Comparison of ENCODE assay signal across 1 cellular context in the genomic region with DNA sequence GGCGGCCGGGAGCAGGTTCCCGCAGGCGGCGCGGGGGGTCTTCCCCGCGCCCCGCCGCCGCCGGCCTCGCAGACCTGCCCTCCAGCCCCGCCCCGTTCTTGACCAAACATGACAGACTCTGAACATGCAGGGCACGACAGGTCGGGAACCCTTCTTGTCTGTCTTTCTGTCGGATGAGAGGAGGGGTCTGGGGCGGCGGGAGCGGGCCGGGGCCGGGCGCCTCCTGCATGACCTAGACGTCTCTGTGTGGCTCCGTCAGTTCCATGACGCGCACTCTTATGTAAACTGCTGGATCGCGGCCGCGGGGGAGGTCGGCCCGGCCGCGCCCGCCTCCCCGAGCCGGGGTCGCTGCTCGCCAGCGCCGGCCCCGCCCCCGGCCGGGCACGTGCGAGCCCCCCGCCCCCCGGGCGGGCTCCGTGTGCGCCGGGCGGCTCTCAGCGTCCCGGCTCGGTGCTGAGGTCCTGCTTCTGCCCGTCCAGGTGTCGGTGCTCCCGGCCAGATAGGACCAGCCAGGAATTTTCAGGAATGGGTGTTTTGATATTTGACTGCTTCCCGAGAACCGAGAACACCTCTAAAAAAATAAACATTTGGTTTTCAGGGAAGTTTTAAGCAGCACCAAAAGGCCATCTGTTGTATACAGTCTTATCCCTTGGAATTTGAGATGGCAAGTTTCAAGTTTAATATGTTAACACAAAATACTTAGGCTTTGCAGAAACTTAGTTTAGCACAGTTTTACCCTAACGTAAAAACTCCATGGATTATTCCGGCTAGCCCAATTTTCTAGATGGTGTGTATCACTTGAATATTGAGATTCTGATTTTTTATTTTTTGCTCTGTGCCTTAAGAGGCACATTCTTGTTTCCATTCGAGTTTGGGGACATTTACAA.
TF ChIP-seq lines count a peak whose summit lies in the region.

No MANE protein-coding gene starts in this region.

TF ChIP-seq in HepG2, 621 proteins besides CTCF, POLR2A, EP300 and RAD21 (continued from another document and continues in another):
- TF ChIP-seq, protein P1, sequence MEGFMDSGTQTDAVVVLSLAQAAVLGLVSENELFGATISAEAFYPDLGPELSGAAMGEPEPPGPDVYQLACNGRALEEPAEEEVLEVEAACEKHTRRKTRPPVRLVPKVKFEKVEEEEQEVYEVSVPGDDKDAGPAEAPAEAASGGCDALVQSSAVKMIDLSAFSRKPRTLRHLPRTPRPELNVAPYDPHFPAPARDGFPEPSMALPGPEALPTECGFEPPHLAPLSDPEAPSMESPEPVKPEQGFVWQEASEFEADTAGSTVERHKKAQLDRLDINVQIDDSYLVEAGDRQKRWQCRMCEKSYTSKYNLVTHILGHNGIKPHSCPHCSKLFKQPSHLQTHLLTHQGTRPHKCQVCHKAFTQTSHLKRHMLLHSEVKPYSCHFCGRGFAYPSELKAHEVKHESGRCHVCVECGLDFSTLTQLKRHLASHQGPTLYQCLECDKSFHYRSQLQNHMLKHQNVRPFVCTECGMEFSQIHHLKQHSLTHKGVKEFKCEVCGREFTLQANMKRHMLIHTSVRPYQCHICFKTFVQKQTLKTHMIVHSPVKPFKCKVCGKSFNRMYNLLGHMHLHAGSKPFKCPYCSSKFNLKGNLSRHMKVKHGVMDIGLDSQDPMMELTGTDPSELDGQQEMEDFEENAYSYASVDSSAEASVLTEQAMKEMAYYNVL (CRISPR knock-in tag; IDR thresholded peaks at IDR 0.05; ENCODE audit: borderline replicate concordance) = no peak
- TF ChIP-seq ZNF446 (CRISPR knock-in tag; IDR thresholded peaks at IDR 0.05) = no peak; the same call in 1 of the 2 replicates
- TF ChIP-seq, protein P2, sequence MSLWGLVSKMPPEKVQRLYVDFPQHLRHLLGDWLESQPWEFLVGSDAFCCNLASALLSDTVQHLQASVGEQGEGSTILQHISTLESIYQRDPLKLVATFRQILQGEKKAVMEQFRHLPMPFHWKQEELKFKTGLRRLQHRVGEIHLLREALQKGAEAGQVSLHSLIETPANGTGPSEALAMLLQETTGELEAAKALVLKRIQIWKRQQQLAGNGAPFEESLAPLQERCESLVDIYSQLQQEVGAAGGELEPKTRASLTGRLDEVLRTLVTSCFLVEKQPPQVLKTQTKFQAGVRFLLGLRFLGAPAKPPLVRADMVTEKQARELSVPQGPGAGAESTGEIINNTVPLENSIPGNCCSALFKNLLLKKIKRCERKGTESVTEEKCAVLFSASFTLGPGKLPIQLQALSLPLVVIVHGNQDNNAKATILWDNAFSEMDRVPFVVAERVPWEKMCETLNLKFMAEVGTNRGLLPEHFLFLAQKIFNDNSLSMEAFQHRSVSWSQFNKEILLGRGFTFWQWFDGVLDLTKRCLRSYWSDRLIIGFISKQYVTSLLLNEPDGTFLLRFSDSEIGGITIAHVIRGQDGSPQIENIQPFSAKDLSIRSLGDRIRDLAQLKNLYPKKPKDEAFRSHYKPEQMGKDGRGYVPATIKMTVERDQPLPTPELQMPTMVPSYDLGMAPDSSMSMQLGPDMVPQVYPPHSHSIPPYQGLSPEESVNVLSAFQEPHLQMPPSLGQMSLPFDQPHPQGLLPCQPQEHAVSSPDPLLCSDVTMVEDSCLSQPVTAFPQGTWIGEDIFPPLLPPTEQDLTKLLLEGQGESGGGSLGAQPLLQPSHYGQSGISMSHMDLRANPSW (CRISPR knock-in tag; IDR thresholded peaks at IDR 0.05; ENCODE audit: borderline replicate concordance) = no peak; the same call in 1 of the 2 replicates
- no peak for TF ChIP-seq TBL1XR1 (IDR thresholded peaks at IDR 0.05; ENCODE audit: borderline replicate concordance, low read length, partially characterized antibody)
- TF ChIP-seq, protein P3, sequence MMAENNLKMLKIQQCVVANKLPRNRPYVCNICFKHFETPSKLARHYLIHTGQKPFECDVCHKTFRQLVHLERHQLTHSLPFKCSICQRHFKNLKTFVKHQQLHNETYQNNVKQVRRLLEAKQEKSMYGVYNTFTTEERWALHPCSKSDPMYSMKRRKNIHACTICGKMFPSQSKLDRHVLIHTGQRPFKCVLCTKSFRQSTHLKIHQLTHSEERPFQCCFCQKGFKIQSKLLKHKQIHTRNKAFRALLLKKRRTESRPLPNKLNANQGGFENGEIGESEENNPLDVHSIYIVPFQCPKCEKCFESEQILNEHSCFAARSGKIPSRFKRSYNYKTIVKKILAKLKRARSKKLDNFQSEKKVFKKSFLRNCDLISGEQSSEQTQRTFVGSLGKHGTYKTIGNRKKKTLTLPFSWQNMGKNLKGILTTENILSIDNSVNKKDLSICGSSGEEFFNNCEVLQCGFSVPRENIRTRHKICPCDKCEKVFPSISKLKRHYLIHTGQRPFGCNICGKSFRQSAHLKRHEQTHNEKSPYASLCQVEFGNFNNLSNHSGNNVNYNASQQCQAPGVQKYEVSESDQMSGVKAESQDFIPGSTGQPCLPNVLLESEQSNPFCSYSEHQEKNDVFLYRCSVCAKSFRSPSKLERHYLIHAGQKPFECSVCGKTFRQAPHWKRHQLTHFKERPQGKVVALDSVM (CRISPR knock-in tag; IDR thresholded peaks at IDR 0.05) = no peak
- no peak for TF ChIP-seq XBP1 (CRISPR knock-in tag; IDR thresholded peaks at IDR 0.05)
- TF ChIP-seq WIZ (CRISPR knock-in tag; IDR thresholded peaks at IDR 0.05) = no peak
- no peak for TF ChIP-seq ZNF235 (CRISPR knock-in tag; IDR thresholded peaks at IDR 0.05; ENCODE audit: borderline replicate concordance)
- peak; percentile 49 for TF ChIP-seq HNRNPLL (IDR thresholded peaks at IDR 0.05; ENCODE audit: low read depth, low read length, poor library complexity, severe bottlenecking)
- no peak for TF ChIP-seq ZNF12 (CRISPR knock-in tag; IDR thresholded peaks at IDR 0.05)
- TF ChIP-seq ELF1 (CRISPR knock-in tag; IDR thresholded peaks at IDR 0.05) = no peak
- no peak for TF ChIP-seq FIP1L1 (IDR thresholded peaks at IDR 0.05; ENCODE audit: borderline replicate concordance, insufficient read depth, low read depth, low read length)
- TF ChIP-seq FOXJ3 (CRISPR knock-in tag; IDR thresholded peaks at IDR 0.05; ENCODE audit: borderline replicate concordance) = no peak
- TF ChIP-seq REST (IDR thresholded peaks at IDR 0.05; ENCODE audit: borderline replicate concordance in 1 of 2, low read depth in 1 of 2, low read length in 2 of 2) = no peak
- TF ChIP-seq SMAD3 (CRISPR knock-in tag; IDR thresholded peaks at IDR 0.05) = no peak; the same call in 1 of the 2 replicates
- TF ChIP-seq RXRB (CRISPR knock-in tag; IDR thresholded peaks at IDR 0.05; ENCODE audit: borderline replicate concordance) = no peak
- peak; percentile 30; the same call in 1 of the 2 replicates for TF ChIP-seq HCFC1 (IDR thresholded peaks at IDR 0.05; ENCODE audit: low read depth, low read length)
- no peak for TF ChIP-seq MEF2D (CRISPR knock-in tag; IDR thresholded peaks at IDR 0.05)
- TF ChIP-seq TBX3 (IDR thresholded peaks at IDR 0.05; ENCODE audit: borderline replicate concordance) = no peak
- no peak for TF ChIP-seq MATR3 (CRISPR knock-in tag; IDR thresholded peaks at IDR 0.05)
- TF ChIP-seq SMYD3 (CRISPR knock-in tag; IDR thresholded peaks at IDR 0.05) = no peak
- TF ChIP-seq BRF2 (CRISPR knock-in tag; IDR thresholded peaks at IDR 0.05) = no peak; the same call in 1 of the 2 replicates
- TF ChIP-seq SYNCRIP (IDR thresholded peaks at IDR 0.05; ENCODE audit: insufficient read depth, low read depth, low read length) = no peak
- no peak for TF ChIP-seq CCAR2 (optimal IDR thresholded peaks at IDR 0.05; ENCODE audit: low read depth, low read length)
- no peak for TF ChIP-seq ZBTB1 (CRISPR knock-in tag; IDR thresholded peaks at IDR 0.05; ENCODE audit: borderline replicate concordance)
- TF ChIP-seq ZNF788 (CRISPR knock-in tag; IDR thresholded peaks at IDR 0.05; ENCODE audit: borderline replicate concordance) = no peak; the same call in none of the 2 replicates
- TF ChIP-seq, protein P4, sequence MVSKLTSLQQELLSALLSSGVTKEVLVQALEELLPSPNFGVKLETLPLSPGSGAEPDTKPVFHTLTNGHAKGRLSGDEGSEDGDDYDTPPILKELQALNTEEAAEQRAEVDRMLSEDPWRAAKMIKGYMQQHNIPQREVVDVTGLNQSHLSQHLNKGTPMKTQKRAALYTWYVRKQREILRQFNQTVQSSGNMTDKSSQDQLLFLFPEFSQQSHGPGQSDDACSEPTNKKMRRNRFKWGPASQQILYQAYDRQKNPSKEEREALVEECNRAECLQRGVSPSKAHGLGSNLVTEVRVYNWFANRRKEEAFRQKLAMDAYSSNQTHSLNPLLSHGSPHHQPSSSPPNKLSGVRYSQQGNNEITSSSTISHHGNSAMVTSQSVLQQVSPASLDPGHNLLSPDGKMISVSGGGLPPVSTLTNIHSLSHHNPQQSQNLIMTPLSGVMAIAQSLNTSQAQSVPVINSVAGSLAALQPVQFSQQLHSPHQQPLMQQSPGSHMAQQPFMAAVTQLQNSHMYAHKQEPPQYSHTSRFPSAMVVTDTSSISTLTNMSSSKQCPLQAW (CRISPR knock-in tag; IDR thresholded peaks at IDR 0.05) = no peak
- no peak for TF ChIP-seq MEIS1 (CRISPR knock-in tag; IDR thresholded peaks at IDR 0.05; ENCODE audit: borderline replicate concordance)
- TF ChIP-seq, protein P5, sequence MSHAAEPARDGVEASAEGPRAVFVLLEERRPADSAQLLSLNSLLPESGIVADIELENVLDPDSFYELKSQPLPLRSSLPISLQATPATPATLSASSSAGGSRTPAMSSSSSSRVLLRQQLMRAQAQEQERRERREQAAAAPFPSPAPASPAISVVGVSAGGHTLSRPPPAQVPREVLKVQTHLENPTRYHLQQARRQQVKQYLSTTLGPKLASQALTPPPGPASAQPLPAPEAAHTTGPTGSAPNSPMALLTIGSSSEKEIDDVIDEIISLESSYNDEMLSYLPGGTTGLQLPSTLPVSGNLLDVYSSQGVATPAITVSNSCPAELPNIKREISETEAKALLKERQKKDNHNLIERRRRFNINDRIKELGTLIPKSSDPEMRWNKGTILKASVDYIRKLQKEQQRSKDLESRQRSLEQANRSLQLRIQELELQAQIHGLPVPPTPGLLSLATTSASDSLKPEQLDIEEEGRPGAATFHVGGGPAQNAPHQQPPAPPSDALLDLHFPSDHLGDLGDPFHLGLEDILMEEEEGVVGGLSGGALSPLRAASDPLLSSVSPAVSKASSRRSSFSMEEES (CRISPR knock-in tag; IDR thresholded peaks at IDR 0.05) = no peak
- no peak for TF ChIP-seq ZNF256 (CRISPR knock-in tag; conservative IDR thresholded peaks at IDR 0.05)
- TF ChIP-seq ZBTB44 (CRISPR knock-in tag; IDR thresholded peaks at IDR 0.05) = no peak
- TF ChIP-seq ZNF451 (CRISPR knock-in tag; IDR thresholded peaks at IDR 0.05) = no peak; the same call in 1 of the 2 replicates
- TF ChIP-seq ZNF766 (CRISPR knock-in tag; IDR thresholded peaks at IDR 0.05; ENCODE audit: borderline replicate concordance) = no peak
- no peak for TF ChIP-seq HDAC6 (IDR thresholded peaks at IDR 0.05; ENCODE audit: low read depth, low read length)
- TF ChIP-seq KDM5B (CRISPR knock-in tag; IDR thresholded peaks at IDR 0.05; ENCODE audit: borderline replicate concordance) = no peak
- no peak for TF ChIP-seq ZNF350 (CRISPR knock-in tag; IDR thresholded peaks at IDR 0.05; ENCODE audit: borderline replicate concordance, low read depth)
- TF ChIP-seq RELA (CRISPR knock-in tag; IDR thresholded peaks at IDR 0.05) = no peak
- no peak for TF ChIP-seq IKZF4 (CRISPR knock-in tag; IDR thresholded peaks at IDR 0.05; ENCODE audit: borderline replicate concordance, low read depth, not compliant biosample characterization)
- no peak for TF ChIP-seq SCMH1 (CRISPR knock-in tag; IDR thresholded peaks at IDR 0.05; ENCODE audit: borderline replicate concordance)
- TF ChIP-seq NFIC (IDR thresholded peaks at IDR 0.05; ENCODE audit: low read length) = no peak
- TF ChIP-seq MYC (CRISPR knock-in tag; IDR thresholded peaks at IDR 0.05; ENCODE audit: borderline replicate concordance) = peak; percentile 57; the same call in 1 of the 2 replicates
- no peak for TF ChIP-seq NFKB2 (CRISPR knock-in tag; IDR thresholded peaks at IDR 0.05; ENCODE audit: borderline replicate concordance)
- TF ChIP-seq MAF1 (CRISPR knock-in tag; IDR thresholded peaks at IDR 0.05; ENCODE audit: borderline replicate concordance) = 0 out of 2 replicates have a peak, but pooled peaks have one; percentile 20
- no peak for TF ChIP-seq ZNF570 (CRISPR knock-in tag; IDR thresholded peaks at IDR 0.05; ENCODE audit: borderline replicate concordance)
- TF ChIP-seq NBN (conservative IDR thresholded peaks at IDR 0.05) = no peak
